Comparison of ENCODE assay signal across 11 cellular contexts in the genomic region with DNA sequence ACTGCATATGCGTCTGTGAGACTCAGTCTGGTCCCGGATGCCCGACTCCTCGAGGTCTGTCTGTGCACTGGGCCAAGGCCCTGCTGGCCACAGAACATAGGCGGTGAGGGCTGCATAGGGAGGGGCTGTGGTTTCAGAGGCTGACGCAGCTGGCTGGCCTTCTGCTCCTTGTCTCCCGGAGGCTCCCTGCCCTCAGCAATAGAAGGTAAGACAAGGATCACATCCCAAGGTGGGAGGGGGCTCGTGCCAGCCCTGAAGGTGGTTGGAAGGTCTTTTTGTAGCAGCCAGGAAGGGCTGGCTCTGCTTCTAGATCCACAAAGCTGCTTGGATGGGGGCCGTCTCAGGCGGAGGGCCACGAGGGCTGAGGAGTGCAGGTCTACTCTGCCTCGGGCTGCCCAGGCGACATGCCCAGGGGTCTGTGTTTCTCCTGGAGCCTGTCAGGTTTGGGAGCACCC.
DNase-seq lines count a peak whose midpoint lies in the region; ATAC-seq and TF ChIP-seq lines count a peak whose summit lies in the region.
"Had no signal": no experiment of that assay in that cellular context is flagged by ENCODE, and none has a peak within 500 bp of the region (broad histone marks: within the 10 kb centered on the region; RNA-seq: fewer than 3 reads in every experiment).

No MANE protein-coding gene starts in this region.

- H3K36me3 ChIP-seq in left lung: no peaks in the 10 kb centered on the region

- H3K27me3 Mint-ChIP-seq in activated naive CD4-positive, alpha-beta T cell treated with anti-CD3 and anti-CD28 coated beads for 36 hours (ENCODE audit: low read depth): peaks cover 6% of the 10 kb centered on the region

- TF ChIP-seq CTCF in left lung (IDR thresholded peaks at IDR 0.05): no peak

- H3K27me3 ChIP-seq in left lung: peaks cover 0 to 4% of the 10 kb centered on the region in 2 donors

- no peaks in the 10 kb centered on the region for H3K4me1 ChIP-seq in left lung

- peak; percentile 71 for DNase-seq in left cardiac atrium
- DNase-seq in cardiac septum (ENCODE audit: low spot score): no peak
- DNase-seq in astrocyte of the hippocampus (ENCODE audit: low read depth, low spot score): peak; percentile 94
- peak in 1 of 2 donors; percentile 54 for DNase-seq in left lung
- DNase-seq in activated naive CD4-positive, alpha-beta T cell treated with anti-CD3 and anti-CD28 coated beads for 36 hours: no peak
- no peak for DNase-seq in activated CD4-positive, alpha-beta T cell treated with anti-CD3 and anti-CD28 coated beads, Interleukin-2, amount 50 U/mL, for 1 hour
- DNase-seq: CD4-positive, CD25-positive, alpha-beta regulatory T cell; stimulated activated CD4-positive, alpha-beta T cell treated with anti-CD3 and anti-CD28 coated beads, Interleukin-2, amount 100 ng/mL, for 24 hours had no signal

- H3K4me1 Mint-ChIP-seq in activated naive CD4-positive, alpha-beta T cell treated with anti-CD3 and anti-CD28 coated beads for 36 hours (ENCODE audit: low read depth): no peaks in the 10 kb centered on the region
- H3K4me1 Mint-ChIP-seq: CD4-positive, CD25-positive, alpha-beta regulatory T cell had no signal

- no peaks in the 10 kb centered on the region for H3K9me3 Mint-ChIP-seq in activated naive CD4-positive, alpha-beta T cell treated with anti-CD3 and anti-CD28 coated beads for 36 hours

- no peak overlapping the region for H3K4me3 ChIP-seq in left lung

- intact Hi-C loops in left cardiac atrium (cut with DNase I): no loop called here
- intact Hi-C loops in cardiac septum (cut with DNase I): no loop called here
- intact Hi-C loops in left lung (cut with DNase I): no loop called here
- intact Hi-C loops in activated naive CD4-positive, alpha-beta T cell treated with anti-CD3 and anti-CD28 coated beads for 36 hours (cut with micrococcal nuclease): no loop called here

- no peaks in the 10 kb centered on the region for H3K36me3 Mint-ChIP-seq in activated naive CD4-positive, alpha-beta T cell treated with anti-CD3 and anti-CD28 coated beads for 36 hours (ENCODE audit: low read depth)
- H3K36me3 Mint-ChIP-seq: CD4-positive, CD25-positive, alpha-beta regulatory T cell had no signal

- CTCF ChIA-PET in activated naive CD4-positive, alpha-beta T cell treated with anti-CD3 and anti-CD28 coated beads for 36 hours (lab: Charles Lee): no interaction called here

- H3K9me3 ChIP-seq in left lung: no peaks in the 10 kb centered on the region

- peak in 1 of 2 donors; percentile 98 for ATAC-seq in left cardiac atrium
- ATAC-seq in left lung: peak; percentile 78
- ATAC-seq in HG02884 (IDR thresholded peaks at IDR 0.05; ENCODE audit: unreplicated experiment): no peak
- no peak for ATAC-seq in GM21360 (IDR thresholded peaks at IDR 0.05; ENCODE audit: unreplicated experiment)

- H3K27ac ChIP-seq in left lung: peak overlapping the region in 1 of 2 donors; percentile 33
- H3K27ac ChIP-seq: epithelial cell of prostate had no signal

- no peak overlapping the region for H3K4me3 Mint-ChIP-seq in activated naive CD4-positive, alpha-beta T cell treated with anti-CD3 and anti-CD28 coated beads for 36 hours
- H3K4me3 Mint-ChIP-seq: CD4-positive, CD25-positive, alpha-beta regulatory T cell had no signal

- no peak overlapping the region for H3K27ac Mint-ChIP-seq in activated naive CD4-positive, alpha-beta T cell treated with anti-CD3 and anti-CD28 coated beads for 36 hours
- H3K27ac Mint-ChIP-seq: CD4-positive, CD25-positive, alpha-beta regulatory T cell had no signal

Comparison
In these comparisons a context has a peak if more than half of its experiments do, and no peak if none do; other contexts are left out.
1. DNase-seq: peak in left cardiac atrium (single experiment) and astrocyte of the hippocampus (single experiment); none in cardiac septum (single experiment), activated naive CD4-positive, alpha-beta T cell treated with anti-CD3 and anti-CD28 coated beads for 36 hours (single experiment) and activated CD4-positive, alpha-beta T cell treated with anti-CD3 and anti-CD28 coated beads, Interleukin-2, amount 50 U/mL, for 1 hour (single experiment).